ENCODE assay signal across 8 cellular contexts in genomic region chr21:45287438-45288391, GRCh38. TPM values are rescaled to one million over a fixed set of nuclear protein-coding genes. Genes with fewer than 3 reads are reported as not detected.
DNase-seq lines count a peak whose midpoint lies in the region; ATAC-seq, FAIRE-seq and TF ChIP-seq lines count a peak whose summit lies in the region.

POFUT2 (minus strand) TSS chr21:45287895; CDS start chr21:45287871, 24 bp downstream.

- POLR2A ChIA-PET in activated B cell treated with CpG ODN at 0.5 μM for 24 hours (lab: Charles Lee), result interaction anchor here (0.6 to 1.4 kb wide), 10 partner anchors 10 to 470 kb away, joined by 3 to 12 read pairs (median 4); no protein-coding TSS in a partner anchor

- TF ChIP-seq CTCF in AG09309 (IDR thresholded peaks at IDR 0.05; ENCODE audit: control insufficient read depth, insufficient read depth, low read depth, low read length, missing control alignments) (no peak), activated B cell treated with CpG ODN at 0.5 μM for 24 hours (IDR thresholded peaks at IDR 0.05) (no peak), bronchial epithelial cell (IDR thresholded peaks at IDR 0.05; ENCODE audit: insufficient read depth, low read length, severe bottlenecking) (no peak), smooth muscle cell (IDR thresholded peaks at IDR 0.05; ENCODE audit: borderline replicate concordance, insufficient read depth, poor library complexity, severe bottlenecking) (no peak)

- DNase-seq in AG09309 (ENCODE audit: low read depth), result peak; percentile 71
- DNase-seq in NCI-H345 treated with DMSO at 0.1 percent for 48 hours (lab: John Stamatoyannopoulos, UW; ENCODE audit: unreplicated experiment), result peak; percentile 96
- DNase-seq in activated B cell treated with CpG ODN at 0.5 μM for 24 hours, result peak; percentile 99
- peak; percentile 82 for DNase-seq in bronchial epithelial cell (ENCODE audit: low read depth)
- DNase-seq in iPS-NIHi7 (ENCODE audit: extremely low spot score), result peak; percentile 93
- peak; percentile 99 for DNase-seq in smooth muscle cell (lab: John Stamatoyannopoulos, UW; ENCODE audit: unreplicated experiment)

- under 1% methylated on average over 57 of the region's 90 CpGs for WGBS in smooth muscle cell (ENCODE audit: low lambda C conversion rate)

- no peak for FAIRE-seq in bronchial epithelial cell (lab: Jason Lieb, UNC)

- H3K27me3 Mint-ChIP-seq in activated B cell treated with CpG ODN at 0.5 μM for 24 hours, result no peaks in the 10 kb centered on the region

- no peaks in the 10 kb centered on the region for H3K9me3 Mint-ChIP-seq in activated B cell treated with CpG ODN at 0.5 μM for 24 hours

- H3K4me3 Mint-ChIP-seq in activated B cell treated with CpG ODN at 0.5 μM for 24 hours, result peak within 1 kb of the TSS; percentile 88

- H3K4me1 Mint-ChIP-seq in activated B cell treated with CpG ODN at 0.5 μM for 24 hours, result peaks cover 19% of the 10 kb centered on the region

- H3K36me3 Mint-ChIP-seq in activated B cell treated with CpG ODN at 0.5 μM for 24 hours (ENCODE audit: low read depth), result peaks cover 30% of the 10 kb centered on the region

- H3K27ac Mint-ChIP-seq in activated B cell treated with CpG ODN at 0.5 μM for 24 hours, result peak within 1 kb of the TSS; percentile 87

- peaks cover 46% of the 10 kb centered on the region for H4K20me1 ChIP-seq in smooth muscle cell (ENCODE audit: low read depth)

- peak within 1 kb of the TSS; percentile 80 for H3K9ac ChIP-seq in smooth muscle cell (ENCODE audit: low read depth)

- peaks cover 20% of the 10 kb centered on the region for H3F3A ChIP-seq in smooth muscle cell (ENCODE audit: low read depth)

- intact Hi-C loops in activated B cell treated with CpG ODN at 0.5 μM for 24 hours (cut with micrococcal nuclease), result loop anchor here (1.0 to 5.0 kb wide), 4 partner anchors 135 to 470 kb away; partner anchors contain the start of genes PCBP3, SLC19A1 and SUMO3

- H2AFZ ChIP-seq in smooth muscle cell (ENCODE audit: low read depth), result no peak within 1 kb of the TSS

- CTCF ChIA-PET in activated B cell treated with CpG ODN at 0.5 μM for 24 hours (lab: Charles Lee), result interaction anchor here (0.9 to 1.0 kb wide), 2 partner anchors 135 to 532 kb away, joined by 3 read pairs; no protein-coding TSS in a partner anchor

- H3K4me1 ChIP-seq in smooth muscle cell (ENCODE audit: low read depth), result peaks cover 15% of the 10 kb centered on the region

- H3K9me3 ChIP-seq in smooth muscle cell (replicated peaks; ENCODE audit: low read depth), result no peaks in the 10 kb centered on the region

- ATAC-seq in GM19035 (IDR thresholded peaks at IDR 0.05; ENCODE audit: unreplicated experiment) (peak; percentile 80), HG03280 (IDR thresholded peaks at IDR 0.05; ENCODE audit: unreplicated experiment) (peak; percentile 89), activated B cell treated with CpG ODN at 0.5 μM for 24 hours (ENCODE audit: low read depth) (peak; percentile 85)

- H3K27me3 ChIP-seq in bronchial epithelial cell (ENCODE audit: control insufficient read depth, insufficient read depth, low read length) (no peaks in the 10 kb centered on the region), smooth muscle cell (ENCODE audit: low read depth) (no peaks in the 10 kb centered on the region)

- H3K4me3 ChIP-seq in AG09309 (ENCODE audit: control insufficient read depth, low read depth, low read length), result peak within 1 kb of the TSS; percentile 56
- H3K4me3 ChIP-seq in bronchial epithelial cell (ENCODE audit: low read depth, low read length), result peak within 1 kb of the TSS; percentile 87
- peak within 1 kb of the TSS; percentile 84 for H3K4me3 ChIP-seq in smooth muscle cell

- peaks cover 15% of the 10 kb centered on the region for H3K36me3 ChIP-seq in bronchial epithelial cell (ENCODE audit: control insufficient read depth, insufficient read depth, low read length)
- peaks cover 4% of the 10 kb centered on the region for H3K36me3 ChIP-seq in smooth muscle cell (ENCODE audit: low read depth)

- peaks cover 60% of the 10 kb centered on the region for H3K79me2 ChIP-seq in smooth muscle cell (ENCODE audit: low read depth)

- H3K27ac ChIP-seq in smooth muscle cell (ENCODE audit: low read depth), result peak within 1 kb of the TSS; percentile 59

- peak within 1 kb of the TSS; percentile 95 for H3K4me2 ChIP-seq in smooth muscle cell

RNA-seq across cellular contexts. Expression of gene POFUT2, which starts in this region (rescaled TPM):
- total RNA-seq in activated B cell treated with CpG ODN at 0.5 μM for 24 hours (19.3 and 21.4 TPM in 2 replicates), bronchial epithelial cell (8.6 and 9.0 TPM in 2 replicates), smooth muscle cell (32.1 and 58.3 TPM in 2 replicates)
- 69.6 and 70.0 TPM in 2 replicates for polyA plus RNA-seq in smooth muscle cell

Comparison
In these comparisons a context has a peak if more than half of its experiments do, and no peak if none do; other contexts are left out.
1. Peak in every context shown above with its lines: DNase-seq, ATAC-seq, H3K4me3 ChIP-seq and H3K27ac ChIP-seq.